1 cellular context compared by ENCODE assay signal in genomic region chr21:35257413-35257812, GRCh38.
TF ChIP-seq lines count a peak whose summit lies in the region.

No MANE protein-coding gene starts in this region.

TF ChIP-seq in HEK293, 187 proteins besides CTCF, POLR2A, EP300 and RAD21 (continued from another document):
- TF ChIP-seq AEBP2 (tag by site-specific recombination; IDR thresholded peaks at IDR 0.05; ENCODE audit: borderline replicate concordance) (no peak), ZNF658 (tag by site-specific recombination; IDR thresholded peaks at IDR 0.05) (no peak), PRDM6 (tag by site-specific recombination; IDR thresholded peaks at IDR 0.05) (peak; percentile 81), KLF7 (tag by site-specific recombination; IDR thresholded peaks at IDR 0.05; ENCODE audit: borderline replicate concordance) (no peak), ZFP41 (tag by site-specific recombination; IDR thresholded peaks at IDR 0.05; ENCODE audit: borderline replicate concordance) (no peak), ZNF629 (tag by site-specific recombination; IDR thresholded peaks at IDR 0.05) (peak; percentile 87), ZNF335 (tag by site-specific recombination; conservative IDR thresholded peaks at IDR 0.05) (no peak), OSR2 (tag by site-specific recombination; IDR thresholded peaks at IDR 0.05) (peak; percentile 93), KLF17 (tag by site-specific recombination; IDR thresholded peaks at IDR 0.05) (peak; percentile 59; the same call in 1 of the 2 replicates), KLF8 (tag by site-specific recombination; IDR thresholded peaks at IDR 0.05) (0 out of 2 replicates have a peak, but pooled peaks have one; percentile 40), ZNF202 (tag by site-specific recombination; IDR thresholded peaks at IDR 0.05; ENCODE audit: borderline replicate concordance) (no peak), ZNF704 (tag by site-specific recombination; IDR thresholded peaks at IDR 0.05) (no peak), ZBTB17 (tag by site-specific recombination; IDR thresholded peaks at IDR 0.05) (peak; percentile 71), ZNF362 (tag by site-specific recombination; IDR thresholded peaks at IDR 0.05) (no peak), MZF1 (tag by site-specific recombination; IDR thresholded peaks at IDR 0.05; ENCODE audit: borderline replicate concordance) (no peak), ZNF660 (tag by site-specific recombination; IDR thresholded peaks at IDR 0.05) (peak; percentile 68; the same call in 1 of the 2 replicates), ZNF600 (tag by site-specific recombination; IDR thresholded peaks at IDR 0.05) (no peak), PRDM1 (tag by site-specific recombination; IDR thresholded peaks at IDR 0.05) (peak; percentile 58; the same call in 1 of the 2 replicates), ZBTB21 (tag by site-specific recombination; IDR thresholded peaks at IDR 0.05) (peak; percentile 58), ZBTB20 (tag by site-specific recombination; IDR thresholded peaks at IDR 0.05) (no peak), ZXDB (tag by site-specific recombination; IDR thresholded peaks at IDR 0.05) (peak; percentile 53; the same call in 1 of the 2 replicates), ZBTB44 (tag by site-specific recombination; IDR thresholded peaks at IDR 0.05) (0 out of 2 replicates have a peak, but pooled peaks have one; percentile 26), ZNF366 (tag by site-specific recombination; conservative IDR thresholded peaks at IDR 0.05) (peak; percentile 49; the same call in 1 of the 2 replicates), ZNF692 (tag by site-specific recombination; IDR thresholded peaks at IDR 0.05) (no peak), ZNF114 (tag by site-specific recombination; IDR thresholded peaks at IDR 0.05) (no peak), TSHZ1 (tag by site-specific recombination; IDR thresholded peaks at IDR 0.05; ENCODE audit: borderline replicate concordance) (peak; percentile 95), ZNF549 (tag by site-specific recombination; IDR thresholded peaks at IDR 0.05) (no peak), ZNF169 (tag by site-specific recombination; IDR thresholded peaks at IDR 0.05) (no peak), ZNF23 (tag by site-specific recombination; IDR thresholded peaks at IDR 0.05; ENCODE audit: borderline replicate concordance) (no peak)
